Comparison of ENCODE assay signal across 15 cellular contexts in the genomic region with DNA sequence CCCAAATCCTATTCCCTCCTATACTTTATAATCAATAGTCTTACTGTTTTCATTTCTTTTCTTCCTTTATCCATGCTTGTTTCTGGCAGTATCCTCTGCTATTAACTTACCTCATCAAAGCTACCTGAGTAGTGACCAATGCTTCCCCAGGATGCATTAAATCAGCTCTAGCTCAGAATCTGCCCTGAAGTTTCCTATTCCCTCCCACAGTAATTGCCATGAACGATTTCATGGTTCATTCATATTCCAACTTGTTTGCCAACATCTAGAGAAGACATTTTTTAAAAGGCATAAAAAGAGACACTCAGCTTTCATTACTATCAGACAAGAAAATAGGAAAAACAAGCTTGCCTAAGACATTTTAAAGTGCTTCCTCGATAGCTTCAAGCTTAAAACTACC. TPM values are rescaled to one million over a fixed set of nuclear protein-coding genes. Genes with fewer than 3 reads are reported as not detected.
DNase-seq lines count a peak whose midpoint lies in the region; ATAC-seq, FAIRE-seq and TF ChIP-seq lines count a peak whose summit lies in the region.
"Had no signal": no experiment of that assay in that cellular context is flagged by ENCODE, and none has a peak within 500 bp of the region (broad histone marks: within the 10 kb centered on the region; RNA-seq: fewer than 3 reads in every experiment).

No MANE protein-coding gene starts in this region.

- intact Hi-C loops in PC-3 (cut with micrococcal nuclease): no loop called here

- H3K36me3 ChIP-seq in SU-DHL-6 (ENCODE audit: low read length): peaks cover 12% of the 10 kb centered on the region
- no peaks in the 10 kb centered on the region for H3K36me3 ChIP-seq in osteoblast (ENCODE audit: insufficient read depth, low read length)
- 0 out of 2 replicates have a peak, but pooled peaks cover 4% of the 10 kb centered on the region for H3K36me3 ChIP-seq in PC-3 (ENCODE audit: low read depth, low read length)
- H3K36me3 ChIP-seq: HAP-1 had no signal

- H3K4me2 ChIP-seq in SU-DHL-6 (ENCODE audit: low read depth, low read length, poor library complexity, severe bottlenecking) (no peak overlapping the region), osteoblast (ENCODE audit: insufficient read depth, low read length) (no peak overlapping the region), PC-3 (ENCODE audit: low read length) (no peak overlapping the region)

- peaks cover 97% of the 10 kb centered on the region for H3K79me2 ChIP-seq in SU-DHL-6 (ENCODE audit: insufficient read depth, low read length)
- peaks cover 78% of the 10 kb centered on the region for H3K79me2 ChIP-seq in osteoblast (ENCODE audit: insufficient read depth, low read length)
- peaks cover 97% of the 10 kb centered on the region for H3K79me2 ChIP-seq in PC-3 (ENCODE audit: low read length)

- H3F3A ChIP-seq in SU-DHL-6 (ENCODE audit: insufficient read depth) (peaks cover 52% of the 10 kb centered on the region), PC-3 (ENCODE audit: low read length, unreplicated experiment) (no peaks in the 10 kb centered on the region)

- H3K9me2 ChIP-seq in SU-DHL-6 (replicated peaks; ENCODE audit: insufficient read depth, low read length): no peaks in the 10 kb centered on the region
- H3K9me2 ChIP-seq in PC-3 (replicated peaks; ENCODE audit: low read length): no peaks in the 10 kb centered on the region

- H3K27ac ChIP-seq in SU-DHL-6 (ENCODE audit: low read depth, low read length) (peak overlapping the region; percentile 12), osteoblast (ENCODE audit: low read depth, low read length) (no peak overlapping the region), PC-3 (ENCODE audit: low read length) (no peak overlapping the region)

- H3K9me3 ChIP-seq in SU-DHL-6 (ENCODE audit: insufficient read depth, low read length): peaks cover 10% of the 10 kb centered on the region; the same call in 1 of the 2 replicates
- H3K9me3 ChIP-seq in osteoblast (ENCODE audit: low read depth, low read length): no peaks in the 10 kb centered on the region
- no peaks in the 10 kb centered on the region for H3K9me3 ChIP-seq in PC-3 (ENCODE audit: low read length)

- H3K4me1 ChIP-seq in osteoblast (ENCODE audit: insufficient read depth, low read length) (no peaks in the 10 kb centered on the region), PC-3 (ENCODE audit: insufficient read depth, low read length) (peaks cover 16% of the 10 kb centered on the region)
- H3K4me1 ChIP-seq: HAP-1 had no signal

- H3K27me3 ChIP-seq in SU-DHL-6 (ENCODE audit: low read length): no peaks in the 10 kb centered on the region
- no peaks in the 10 kb centered on the region for H3K27me3 ChIP-seq in osteoblast (ENCODE audit: insufficient read depth, low read length)
- H3K27me3 ChIP-seq in PC-3 (ENCODE audit: low read length): no peaks in the 10 kb centered on the region

- no peak overlapping the region for H3K4me3 ChIP-seq in SU-DHL-6 (ENCODE audit: insufficient read depth, low read length, poor library complexity, severe bottlenecking)
- no peak overlapping the region for H3K4me3 ChIP-seq in astrocyte of the spinal cord (ENCODE audit: low read depth, low read length)
- H3K4me3 ChIP-seq in osteoblast (ENCODE audit: insufficient read depth, low read length): no peak overlapping the region
- no peak overlapping the region for H3K4me3 ChIP-seq in PC-3 (ENCODE audit: low read length)
- H3K4me3 ChIP-seq: HAP-1 had no signal

- in situ Hi-C loops in astrocyte of the spinal cord (cut with HindIII; ENCODE audit: low sequenced_read_pairs): no loop called here

- H3K9ac ChIP-seq in SU-DHL-6 (ENCODE audit: low read length): no peak overlapping the region
- H3K9ac ChIP-seq in PC-3 (ENCODE audit: low read length): no peak overlapping the region

- peak; percentile 86 for FAIRE-seq in D721Med (lab: Jason Lieb, UNC)
- FAIRE-seq: A204.1, GM12891, H1 had no signal

- TF ChIP-seq CTCF in D721Med (IDR thresholded peaks at IDR 0.05; ENCODE audit: insufficient read depth, missing control alignments): no peak
- TF ChIP-seq CTCF in SU-DHL-6 (IDR thresholded peaks at IDR 0.05; ENCODE audit: insufficient read depth, low read length, poor library complexity, severe bottlenecking): no peak
- no peak for TF ChIP-seq CTCF in astrocyte of the spinal cord (IDR thresholded peaks at IDR 0.05; ENCODE audit: low read depth, low read length)
- no peak for TF ChIP-seq CTCF in osteoblast (IDR thresholded peaks at IDR 0.05; ENCODE audit: extremely low read depth, low read depth, low read length)
- no peak for TF ChIP-seq CTCF in PC-3 (conservative IDR thresholded peaks at IDR 0.05; ENCODE audit: low read depth, low read length)

- H4K20me1 ChIP-seq in SU-DHL-6 (ENCODE audit: low read depth, low read length): no peaks in the 10 kb centered on the region
- H4K20me1 ChIP-seq in osteoblast (ENCODE audit: insufficient read depth, low read length): no peaks in the 10 kb centered on the region
- H4K20me1 ChIP-seq in PC-3 (ENCODE audit: low read length): no peaks in the 10 kb centered on the region

- no peak for ATAC-seq in GM21381 (IDR thresholded peaks at IDR 0.05; ENCODE audit: unreplicated experiment)
- no peak for ATAC-seq in PC-3

- H2AFZ ChIP-seq in SU-DHL-6 (ENCODE audit: low read depth, low read length, severe bottlenecking): no peak overlapping the region
- no peak overlapping the region for H2AFZ ChIP-seq in osteoblast (ENCODE audit: low read length)
- H2AFZ ChIP-seq in PC-3 (ENCODE audit: low read length): no peak overlapping the region

- BruUV-seq in PC-3 (replicated peaks; lab: Mats Ljungman, UMichigan): no TSS peak

- CTCF ChIA-PET in PC-3 (lab: Charles Lee): no interaction called here

- no peak for DNase-seq in D721Med (ENCODE audit: insufficient read length, low spot score)
- peak; percentile 50 for DNase-seq in astrocyte of the spinal cord (ENCODE audit: low read depth, low spot score)
- peak; percentile 18 for DNase-seq in osteoblast (ENCODE audit: insufficient read length, low spot score, missing footprints)
- DNase-seq in DMS114 treated with DMSO at 0.1 percent for 48 hours (lab: John Stamatoyannopoulos, UW; ENCODE audit: unreplicated experiment): no peak
- DNase-seq in PC-3: no peak
- DNase-seq: CD4-positive, alpha-beta memory T cell; COR-L47; DMS53; IMR-90 had no signal

- POLR2A ChIA-PET in PC-3 (lab: Charles Lee; ENCODE audit: unreplicated experiment): interaction anchor here (0.7 kb wide), 1 partner anchor 179 kb away, joined by 4 read pairs; no protein-coding TSS in a partner anchor

RNA-seq across cellular contexts. Expression of a gene that starts 42.3 kb away (rescaled TPM):
- total RNA-seq in osteoblast: 34.0 and 39.2 TPM in 2 replicates
- 65.8 and 82.0 TPM in 2 replicates for total RNA-seq in PC-3 (2014; rRNA removed)

Comparison
In these comparisons a context has a peak if more than half of its experiments do, and no peak if none do; other contexts are left out.
1. DNase-seq: peak in astrocyte of the spinal cord (single experiment) and osteoblast (single experiment); none in D721Med (single experiment), DMS114 treated with DMSO at 0.1 percent for 48 hours (single experiment) and PC-3 (single experiment).